In genomic region chr6:111642463-111643158, GRCh38 we compare ENCODE assay signal across 8 cellular contexts. TPM values are rescaled to one million over a fixed set of nuclear protein-coding genes. Genes with fewer than 3 reads are reported as not detected.
DNase-seq lines count a peak whose midpoint lies in the region; ATAC-seq, FAIRE-seq and TF ChIP-seq lines count a peak whose summit lies in the region.

No MANE protein-coding gene starts in this region.

- H3K27me3 Mint-ChIP-seq in activated CD4-positive, alpha-beta T cell treated with anti-CD3 and anti-CD28 coated beads, Interleukin-2, amount 10 ng/mL, durations not matched to agents 7 days and 5 days: no peaks in the 10 kb centered on the region

- WGBS in pancreas, 2 donors: 19 to 29% methylated on average over 7 of the region's 7 CpGs

- ATAC-seq in GM21367 (IDR thresholded peaks at IDR 0.05; ENCODE audit: unreplicated experiment): peak; percentile 82
- ATAC-seq in pancreas: peak; percentile 94 to 99 (median 96)

- no peaks in the 10 kb centered on the region for H3K4me1 ChIP-seq in pancreas

- CTCF ChIA-PET in activated CD4-positive, alpha-beta T cell treated with anti-CD3 and anti-CD28 coated beads, Interleukin-2, amount 10 ng/mL, durations not matched to agents 7 days and 5 days (lab: Charles Lee): interaction anchor here (0.6 to 2.0 kb wide), 4 partner anchors 25 to 384 kb away, joined by 3 to 7 read pairs (median 4); a partner anchor contains a TSS

- intact Hi-C loops in pancreas (cut with DNase I): no loop called here

- H3K27ac ChIP-seq in pancreas: no peak overlapping the region

- TF ChIP-seq CTCF in pancreas (IDR thresholded peaks at IDR 0.05): peak in 3 of 4 donors; percentile 27 to 34 (median 32)

- H3K9me3 ChIP-seq in pancreas: no peaks in the 10 kb centered on the region

- FAIRE-seq in pancreas (lab: Jason Lieb, UNC): no peak

- POLR2A ChIA-PET in activated CD4-positive, alpha-beta T cell treated with anti-CD3 and anti-CD28 coated beads, Interleukin-2, amount 10 ng/mL, durations not matched to agents 7 days and 5 days (lab: Charles Lee): interaction anchor here (0.6 kb wide), 1 partner anchor 412 kb away, joined by 6 read pairs; no protein-coding TSS in a partner anchor

- no peaks in the 10 kb centered on the region for H3K36me3 ChIP-seq in pancreas

- DNase-seq in DMS114 treated with DMSO at 0.1 percent for 48 hours (lab: John Stamatoyannopoulos, UW; ENCODE audit: unreplicated experiment) (peak; percentile 22), NAMALWA (ENCODE audit: low spot score) (peak; percentile 79), germinal center (ENCODE audit: low spot score) (peak; percentile 16), pancreas (peak in 4 of 6 donors; percentile 47 to 67 (median 52)), NCI-H2227 treated with DMSO at 0.1 percent for 48 hours (lab: John Stamatoyannopoulos, UW) (no peak), cerebellar nuclear complex (lab: John Stamatoyannopoulos, UW) (no peak)
- DNase-seq in activated CD4-positive, alpha-beta T cell treated with anti-CD3 and anti-CD28 coated beads, Interleukin-2, amount 10 ng/mL, durations not matched to agents 7 days and 5 days: peak; percentile 45

- no peak overlapping the region for H3K4me3 ChIP-seq in pancreas

- H3K36me3 Mint-ChIP-seq in activated CD4-positive, alpha-beta T cell treated with anti-CD3 and anti-CD28 coated beads, Interleukin-2, amount 10 ng/mL, durations not matched to agents 7 days and 5 days (ENCODE audit: low read depth): no peaks in the 10 kb centered on the region

- no peaks in the 10 kb centered on the region for H3K9me3 Mint-ChIP-seq in activated CD4-positive, alpha-beta T cell treated with anti-CD3 and anti-CD28 coated beads, Interleukin-2, amount 10 ng/mL, durations not matched to agents 7 days and 5 days

- H3K27ac Mint-ChIP-seq in activated CD4-positive, alpha-beta T cell treated with anti-CD3 and anti-CD28 coated beads, Interleukin-2, amount 10 ng/mL, durations not matched to agents 7 days and 5 days: no peak overlapping the region

- no peak overlapping the region for H3K4me3 Mint-ChIP-seq in activated CD4-positive, alpha-beta T cell treated with anti-CD3 and anti-CD28 coated beads, Interleukin-2, amount 10 ng/mL, durations not matched to agents 7 days and 5 days

- no peaks in the 10 kb centered on the region for H3K27me3 ChIP-seq in pancreas

- H3K4me1 Mint-ChIP-seq in activated CD4-positive, alpha-beta T cell treated with anti-CD3 and anti-CD28 coated beads, Interleukin-2, amount 10 ng/mL, durations not matched to agents 7 days and 5 days: peaks cover 3% of the 10 kb centered on the region

RNA-seq across cellular contexts. Expression of gene TRAF3IP2, which starts 36.9 kb away (rescaled TPM):
- 10 to 100 TPM; 30.2 to 34.1 TPM for total RNA-seq in activated CD4-positive, alpha-beta T cell treated with anti-CD3 and anti-CD28 coated beads, Interleukin-2, amount 10 ng/mL, durations not matched to agents 7 days and 5 days
- 10 to 100 TPM; 19.9 to 25.9 (median 22.0) TPM for total RNA-seq in pancreas
- polyA plus RNA-seq in pancreas: 10 to 100 TPM; 18.5 to 30.3 TPM

Comparison
In these comparisons a context has a peak if more than half of its experiments do, and no peak if none do; other contexts are left out.
1. DNase-seq: peak in DMS114 treated with DMSO at 0.1 percent for 48 hours (single experiment), NAMALWA (single experiment), activated CD4-positive, alpha-beta T cell treated with anti-CD3 and anti-CD28 coated beads, Interleukin-2, amount 10 ng/mL, durations not matched to agents 7 days and 5 days (single experiment), germinal center (single experiment) and pancreas (4 of 6); none in NCI-H2227 treated with DMSO at 0.1 percent for 48 hours (single experiment) and cerebellar nuclear complex (0 of 2).